In genomic region chr13:50893211-50893852, GRCh38 we compare ENCODE assay signal across 9 cellular contexts. TPM values are rescaled to one million over a fixed set of nuclear protein-coding genes. Genes with fewer than 3 reads are reported as not detected.
DNase-seq lines count a peak whose midpoint lies in the region; ATAC-seq, FAIRE-seq and TF ChIP-seq lines count a peak whose summit lies in the region.
"Had no signal": no experiment of that assay in that cellular context is flagged by ENCODE, and none has a peak within 500 bp of the region (broad histone marks: within the 10 kb centered on the region; RNA-seq: fewer than 3 reads in every experiment).

No MANE protein-coding gene starts in this region.

- TF ChIP-seq POLR2A in H1 (IDR thresholded peaks at IDR 0.05; ENCODE audit: control extremely low read depth in 1 of 2, low read depth in 2 of 2, low read length in 2 of 2) (no peak), vagina (IDR thresholded peaks at IDR 0.05) (no peak)

- H3K23ac ChIP-seq in H1 (ENCODE audit: insufficient read length), result no peak overlapping the region

- H3K18ac ChIP-seq in H1 (ENCODE audit: extremely low read depth, low read length), result no peak overlapping the region

- FAIRE-seq in H1 (lab: Jason Lieb, UNC), result peak; percentile 28

- H3K27ac ChIP-seq in H1 (ENCODE audit: low read depth, low read length) (no peak overlapping the region), vagina (peak overlapping the region; percentile 27)

- no peak for TF ChIP-seq EP300 in H1 (IDR thresholded peaks at IDR 0.05; ENCODE audit: borderline replicate concordance in 1 of 2, low read depth in 2 of 2, low read length in 2 of 2)

- H3K4me3 ChIP-seq in H1 (ENCODE audit: extremely low read depth in 1 of 4, insufficient read depth in 2 of 4, low read depth in 3 of 4, low read length in 4 of 4), result peak overlapping the region in 1 of 4 experiments; percentile 14; a peak in 1 of 8 replicates
- peak overlapping the region in 1 of 2 donors; percentile 26 for H3K4me3 ChIP-seq in vagina

- intact Hi-C loops in vagina (cut with DNase I), result no loop called here

- no peaks in the 10 kb centered on the region for H3K36me3 ChIP-seq in H1 (ENCODE audit: control insufficient read depth in 2 of 4, insufficient read depth in 4 of 4, low read length in 3 of 4)
- H3K36me3 ChIP-seq in vagina, result no peaks in the 10 kb centered on the region

- no peak overlapping the region for H2AFZ ChIP-seq in H1 (ENCODE audit: low read length)

- H3K4me2 ChIP-seq in H1 (ENCODE audit: insufficient read depth in 1 of 2, low read depth in 2 of 2, low read length in 2 of 2), result peak overlapping the region; percentile 27 to 47; a peak in 3 of 4 replicates

- no peak overlapping the region for H2AK5ac ChIP-seq in H1 (ENCODE audit: low read depth, low read length)

- H3K79me2 ChIP-seq in H1 (ENCODE audit: control insufficient read depth in 1 of 2, insufficient read depth in 2 of 2, low read length in 2 of 2), result no peaks in the 10 kb centered on the region

- H4K91ac ChIP-seq in H1 (replicated peaks; ENCODE audit: insufficient read length, low read length), result no peak overlapping the region

- ATAC-seq in activated CD4-positive, CD25-positive, alpha-beta regulatory T cell treated with anti-CD3 and anti-CD28 coated beads, Interleukin-2, amount 50 U/mL, for 24 hours, result peak; percentile 96 to 97
- peak; percentile 79 for ATAC-seq in HG02840 (IDR thresholded peaks at IDR 0.05; ENCODE audit: low FRiP score, unreplicated experiment)

- no peak overlapping the region for H3K56ac ChIP-seq in H1 (replicated peaks; ENCODE audit: insufficient read length, low read depth, low read length)

- H2BK20ac ChIP-seq in H1 (ENCODE audit: low read length), result no peak overlapping the region; the same call in 1 of the 2 replicates

- peak overlapping the region; percentile 98 for H2BK120ac ChIP-seq in H1 (replicated peaks; ENCODE audit: low read depth, low read length)

- no peaks in the 10 kb centered on the region for H3K79me1 ChIP-seq in H1 (ENCODE audit: low read depth, low read length)

- H3K14ac ChIP-seq in H1 (ENCODE audit: insufficient read length), result no peak overlapping the region

- H3K4me1 ChIP-seq in H1 (replicated peaks in 1 of 4; ENCODE audit: control insufficient read depth in 3 of 4, insufficient read depth in 4 of 4, low read length in 3 of 4) (peaks cover 0 to 11% (median 5%) of the 10 kb centered on the region in 4 experiments; a peak in 4 of 7 replicates), vagina (peaks cover 11% of the 10 kb centered on the region)

- no peak overlapping the region for H2BK15ac ChIP-seq in H1 (ENCODE audit: low read length)

- no peak overlapping the region for H2BK12ac ChIP-seq in H1 (ENCODE audit: low read depth, low read length)

- CTCF ChIA-PET in H1 (lab: Charles Lee; ENCODE audit: partially characterized antibody), result interaction anchor here (0.6 to 2.3 kb wide), 4 partner anchors 19 to 1653 kb away, joined by 3 to 6 read pairs (median 4); no protein-coding TSS in a partner anchor

- DNase-seq in activated CD4-positive, CD25-positive, alpha-beta regulatory T cell treated with anti-CD3 and anti-CD28 coated beads, Interleukin-2, amount 50 U/mL, for 72 hours, result no peak
- DNase-seq in NCI-H2171 (lab: John Stamatoyannopoulos, UW), result peak; percentile 21
- DNase-seq in H1 (ENCODE audit: low read depth in 1 of 2, low spot score in 2 of 2), result no peak
- DNase-seq in vagina (ENCODE audit: extremely low spot score in 2 of 2), result no peak
- no peak for DNase-seq in NCI-H187 treated with DMSO at 0.1 percent for 48 hours (lab: John Stamatoyannopoulos, UW)
- no peak for DNase-seq in RKO (ENCODE audit: low spot score)

- peak overlapping the region; percentile 18 for H4K5ac ChIP-seq in H1 (ENCODE audit: insufficient read length, low read depth, low read length)

- H4K8ac ChIP-seq in H1 (ENCODE audit: extremely low read depth, insufficient read depth, low read length), result no peak overlapping the region

- no peaks in the 10 kb centered on the region; a peak in 1 of 4 replicates for H3K9me3 ChIP-seq in H1 (ENCODE audit: insufficient read depth in 2 of 2, low read depth in 1 of 2, low read length in 1 of 2)
- no peaks in the 10 kb centered on the region for H3K9me3 ChIP-seq in vagina

- TF ChIP-seq RAD21 in H1 (IDR thresholded peaks at IDR 0.05 in 1 of 2, conservative IDR thresholded peaks at IDR 0.05 in 1 of 2; ENCODE audit: low read depth in 2 of 2, low read length in 2 of 2), result no peak

- POLR2A ChIA-PET in H1 (lab: Charles Lee; ENCODE audit: partially characterized antibody), result interaction anchor here (1.6 to 2.7 kb wide), 2 partner anchors 16 to 51 kb away, joined by 4 to 13 read pairs; partner anchors contain the start of gene RNASEH2B

- no peak overlapping the region for H2BK5ac ChIP-seq in H1 (ENCODE audit: low read depth, low read length)

- H3K23me2 ChIP-seq in H1 (ENCODE audit: low read depth, low read length), result no peaks in the 10 kb centered on the region

- 41% methylated on average over 4 of the region's 4 CpGs; no CpG with 5 or more reads in 1 of the 2 experiments for WGBS in H1 (ENCODE audit: extremely low coverage in 1 of 2, insufficient coverage in 1 of 2, insufficient read length in 1 of 2, insufficient replicate concordance in 2 of 2, low coverage in 1 of 2, low lambda C conversion rate in 2 of 2, missing lambda C conversion rate in 1 of 2), 2 experiments

- TF ChIP-seq CTCF in H1 (IDR thresholded peaks at IDR 0.05; ENCODE audit: control extremely low read depth in 1 of 3, insufficient read depth in 1 of 3, low read depth in 1 of 3, low read length in 3 of 3), result no peak
- no peak for TF ChIP-seq CTCF in vagina (IDR thresholded peaks at IDR 0.05)

- H3K4ac ChIP-seq in H1 (replicated peaks; ENCODE audit: insufficient read length, low read depth, low read length), result no peak overlapping the region

- H4K20me1 ChIP-seq in H1 (replicated peaks in 1 of 2; ENCODE audit: control insufficient read depth in 1 of 2, insufficient read depth in 2 of 2, low read length in 2 of 2), result no peaks in the 10 kb centered on the region

- H3K27me3 ChIP-seq in H1 (replicated peaks in 1 of 4; ENCODE audit: control insufficient read depth in 3 of 4, extremely low read depth in 1 of 4, insufficient read depth in 3 of 4, low read length in 3 of 4) (no peaks in the 10 kb centered on the region), vagina (no peaks in the 10 kb centered on the region)

- no peak overlapping the region for H3K9ac ChIP-seq in H1 (replicated peaks in 1 of 4; ENCODE audit: extremely low read depth in 1 of 4, low read depth in 3 of 4, low read length in 3 of 4)

RNA-seq across cellular contexts. Expression of gene RNASEH2B, which starts 16.3 kb away (rescaled TPM):
- total RNA-seq in H1 (2021; fragmentation: NEBNext Ultra II Directional; extraction: Animal tissue kit (Norgen Biotek cat#: 25700)), result 43.8 and 43.9 TPM in 2 replicates
- polyA plus RNA-seq in H1 (2011; rRNA removed), result 8.5 and 19.3 TPM in 2 replicates
- 21.2 TPM for polyA plus RNA-seq in H1 (2011; cell fraction: cytosol; rRNA removed)
- 7.2 TPM for polyA plus RNA-seq in H1 (2011; cell fraction: nucleus; rRNA removed)
- 26.5 to 52.4 TPM (median 33.4 TPM) in 4 replicates for polyA plus RNA-seq in H1 (2012, experiment 1 of 2)
- polyA plus RNA-seq in H1 (2012, experiment 2 of 2), result 19.3 TPM
- polyA plus RNA-seq in H1 (2013, experiment 1 of 2), result 44.7 TPM
- polyA plus RNA-seq in H1 (2013, experiment 2 of 2), result 45.8 TPM
- 17.2 and 19.5 TPM in 2 replicates for polyA minus RNA-seq in H1 (2011; rRNA and poly(A)+ RNA removed)
- polyA minus RNA-seq in H1 (2011; cell fraction: cytosol; rRNA and poly(A)+ RNA removed), result 11.7 TPM
- polyA minus RNA-seq in H1 (2011; cell fraction: nucleus; rRNA and poly(A)+ RNA removed), result 66.1 TPM
- total RNA-seq in vagina, result 72.9 TPM

RNA-seq across cellular contexts. Expression of gene DLEU7, which starts 49.8 kb away (rescaled TPM):
- 4.9 and 5.4 TPM in 2 replicates for total RNA-seq in H1 (2021; fragmentation: NEBNext Ultra II Directional; extraction: Animal tissue kit (Norgen Biotek cat#: 25700))
- 4.0 and 5.2 TPM in 2 replicates for polyA plus RNA-seq in H1 (2011; rRNA removed)
- polyA plus RNA-seq in H1 (2011; cell fraction: cytosol; rRNA removed), result 4.3 TPM
- polyA plus RNA-seq in H1 (2011; cell fraction: nucleus; rRNA removed), result 3.2 TPM
- polyA plus RNA-seq in H1 (2012, experiment 1 of 2), result 2.5 to 4.0 TPM (median 3.2 TPM) in 4 replicates
- 2.6 TPM for polyA plus RNA-seq in H1 (2012, experiment 2 of 2)
- 1.8 TPM for polyA plus RNA-seq in H1 (2013, experiment 1 of 2)
- polyA plus RNA-seq in H1 (2013, experiment 2 of 2), result 2.2 TPM
- polyA minus RNA-seq in H1 (2011; rRNA and poly(A)+ RNA removed), result 2.4 and 3.8 TPM in 2 replicates
- 2.3 TPM for polyA minus RNA-seq in H1 (2011; cell fraction: cytosol; rRNA and poly(A)+ RNA removed)
- polyA minus RNA-seq in H1 (2011; cell fraction: nucleus; rRNA and poly(A)+ RNA removed), result 12.3 TPM
- total RNA-seq in vagina, result not detected
- polyA plus RNA-seq: AG04450 had no signal
